Comparison of ENCODE assay signal across 17 cellular contexts in genomic region chr2:69718338-69718965, GRCh38. TPM values are rescaled to one million over a fixed set of nuclear protein-coding genes. Genes with fewer than 3 reads are reported as not detected.
DNase-seq lines count a peak whose midpoint lies in the region; ATAC-seq and TF ChIP-seq lines count a peak whose summit lies in the region.
"Had no signal": no experiment of that assay in that cellular context is flagged by ENCODE, and none has a peak within 500 bp of the region (broad histone marks: within the 10 kb centered on the region; RNA-seq: fewer than 3 reads in every experiment).

No MANE protein-coding gene starts in this region.

- DNase-seq in GM23338 (ENCODE audit: low spot score) (no peak), IMR-90 (no peak), mesenchymal stem cell (no peak), NCI-H1105 treated with DMSO at 0.1 percent for 48 hours (lab: John Stamatoyannopoulos, UW) (no peak), COLO668 (lab: John Stamatoyannopoulos, UW; ENCODE audit: unreplicated experiment) (no peak)
- DNase-seq in activated CD4-positive, alpha-beta T cell treated with anti-CD3 and anti-CD28 coated beads for 1 hour = no peak
- DNase-seq: ACHN; CD4-positive, alpha-beta memory T cell; GF-D8; Karpas-422; NCI-H187 treated with DMSO at 0.1 percent for 48 hours; NCI-H2171; NCI-H774; SIG-M5 had no signal

- H2BK15ac ChIP-seq in IMR-90 (ENCODE audit: low read depth, low read length) = no peak overlapping the region
- H2BK15ac ChIP-seq in mesenchymal stem cell (ENCODE audit: low read depth, poor library complexity, severe bottlenecking) = no peak overlapping the region

- no peak overlapping the region for H2AFZ ChIP-seq in GM23338
- no peak overlapping the region for H2AFZ ChIP-seq in IMR-90 (replicated peaks; ENCODE audit: low read length, poor library complexity)
- no peak overlapping the region for H2AFZ ChIP-seq in mesenchymal stem cell (ENCODE audit: low read depth, low read length)

- H3K27ac Mint-ChIP-seq in GM23338 = peak overlapping the region; percentile 35; the same call in 1 of the 2 replicates
- H3K27ac Mint-ChIP-seq: CD4-positive, alpha-beta memory T cell had no signal

- no peak overlapping the region for H2BK20ac ChIP-seq in IMR-90 (ENCODE audit: low read depth, low read length)

- intact Hi-C loops in IMR-90 (cut with micrococcal nuclease) = no loop called here

- H4K20me1 ChIP-seq in GM23338 (replicated peaks; ENCODE audit: insufficient read depth) (no peaks in the 10 kb centered on the region), IMR-90 (ENCODE audit: insufficient read depth, low read length) (no peaks in the 10 kb centered on the region)

- TF ChIP-seq POLR2A in IMR-90 (IDR thresholded peaks at IDR 0.05; ENCODE audit: low read depth, low read length) = no peak

- H3K4ac ChIP-seq in IMR-90 (ENCODE audit: low read depth, low read length) = no peak overlapping the region
- no peak overlapping the region for H3K4ac ChIP-seq in mesenchymal stem cell (ENCODE audit: low read depth in 1 of 2, low read length in 2 of 2)

- TF ChIP-seq CTCF in GM23338 (conservative IDR thresholded peaks at IDR 0.05; ENCODE audit: low read depth in 2 of 2) (no peak), IMR-90 (conservative IDR thresholded peaks at IDR 0.05; ENCODE audit: low read depth, low read length) (no peak)

- H3K36me3 Mint-ChIP-seq in GM23338 (ENCODE audit: low read depth) = no peaks in the 10 kb centered on the region
- H3K36me3 Mint-ChIP-seq: CD4-positive, alpha-beta memory T cell had no signal

- peaks cover 6% of the 10 kb centered on the region; the same call in 1 of the 2 replicates for H3F3A ChIP-seq in GM23338 (replicated peaks; ENCODE audit: low read depth)

- H2AK9ac ChIP-seq in IMR-90 (replicated peaks; ENCODE audit: low read depth, low read length, poor library complexity) = no peak overlapping the region

- peak overlapping the region; percentile 11; the same call in 1 of the 3 replicates for H3K4me3 Mint-ChIP-seq in GM23338
- H3K4me3 Mint-ChIP-seq: CD4-positive, alpha-beta memory T cell had no signal

- H3K36me3 ChIP-seq in GM23338 (ENCODE audit: insufficient read depth) (no peaks in the 10 kb centered on the region), IMR-90 (ENCODE audit: control insufficient read depth, insufficient read depth, low read length) (no peaks in the 10 kb centered on the region), ectodermal cell (ENCODE audit: control insufficient read depth, insufficient read depth, low read length) (no peaks in the 10 kb centered on the region), mesenchymal stem cell (ENCODE audit: control insufficient read depth in 1 of 2, insufficient read depth in 2 of 2, low read depth in 1 of 2, low read length in 2 of 2) (no peaks in the 10 kb centered on the region)
- H3K36me3 ChIP-seq: HAP-1 had no signal

- ATAC-seq in GM23338 (peak; percentile 8), IMR-90 (ENCODE audit: low read depth) (no peak), HG02798 (IDR thresholded peaks at IDR 0.05; ENCODE audit: poor library complexity, unreplicated experiment) (no peak)

- POLR2A ChIA-PET in IMR-90 (lab: Charles Lee; ENCODE audit: unreplicated experiment) = no interaction called here

- H3K9ac ChIP-seq in IMR-90 (ENCODE audit: low read depth, low read length) (no peak overlapping the region), mesenchymal stem cell (ENCODE audit: low read length) (no peak overlapping the region)

- no peak overlapping the region for H3K18ac ChIP-seq in IMR-90 (ENCODE audit: low read depth, low read length)
- H3K18ac ChIP-seq in mesenchymal stem cell (ENCODE audit: low read depth in 1 of 2, low read length in 2 of 2) = no peak overlapping the region

- no peaks in the 10 kb centered on the region for H3K9me3 ChIP-seq in IMR-90 (ENCODE audit: control insufficient read depth, insufficient read depth, low read length)
- H3K9me3 ChIP-seq in ectodermal cell (ENCODE audit: control insufficient read depth, low read length) = no peaks in the 10 kb centered on the region
- H3K9me3 ChIP-seq in mesenchymal stem cell (ENCODE audit: control insufficient read depth, low read length) = no peaks in the 10 kb centered on the region
- H3K9me3 ChIP-seq: HAP-1 had no signal

- H4K8ac ChIP-seq in IMR-90 (ENCODE audit: low read depth in 2 of 2, low read length in 2 of 2) = no peak overlapping the region
- H4K8ac ChIP-seq in mesenchymal stem cell (ENCODE audit: low read length) = no peak overlapping the region

- H3K4me2 ChIP-seq in GM23338 = peak overlapping the region; percentile 60
- no peak overlapping the region for H3K4me2 ChIP-seq in IMR-90 (ENCODE audit: low read depth, low read length)
- no peak overlapping the region for H3K4me2 ChIP-seq in mesenchymal stem cell (ENCODE audit: low read length, poor library complexity, severe bottlenecking)

- H3K27me3 ChIP-seq in GM23338 (ENCODE audit: insufficient read depth) = no peaks in the 10 kb centered on the region
- H3K27me3 ChIP-seq in IMR-90 (ENCODE audit: control insufficient read depth, insufficient read depth, low read length) = no peaks in the 10 kb centered on the region
- H3K27me3 ChIP-seq in ectodermal cell (ENCODE audit: control insufficient read depth, insufficient read depth, low read length, poor library complexity, severe bottlenecking) = no peaks in the 10 kb centered on the region
- H3K27me3 ChIP-seq in mesenchymal stem cell (ENCODE audit: control insufficient read depth in 1 of 2, insufficient read depth in 1 of 2, low read length in 2 of 2) = no peaks in the 10 kb centered on the region

- BruUV-seq in IMR-90 (replicated peaks; lab: Mats Ljungman, UMichigan) = no TSS peak

- H3K27ac ChIP-seq in GM23338 (ENCODE audit: low read depth) = peak overlapping the region; percentile 10; the same call in 1 of the 2 replicates
- no peak overlapping the region for H3K27ac ChIP-seq in IMR-90 (ENCODE audit: insufficient read depth, low read length)
- peak overlapping the region; percentile 30 for H3K27ac ChIP-seq in ectodermal cell (ENCODE audit: insufficient read depth, low read depth, low read length, poor library complexity, severe bottlenecking)
- peak overlapping the region; percentile 34 for H3K27ac ChIP-seq in mesenchymal stem cell (ENCODE audit: low read length, poor library complexity, severe bottlenecking)

- in situ Hi-C loops in IMR-90 (cut with MboI; ENCODE audit: low sequenced_read_pairs) = no loop called here

- H3K79me2 ChIP-seq in GM23338 (replicated peaks; ENCODE audit: insufficient read depth) = no peaks in the 10 kb centered on the region

- no peak overlapping the region for H3K23ac ChIP-seq in IMR-90 (ENCODE audit: low read depth, low read length)
- H3K23ac ChIP-seq in mesenchymal stem cell (ENCODE audit: low read length in 2 of 2) = no peak overlapping the region

- no peak overlapping the region for H2BK12ac ChIP-seq in mesenchymal stem cell (ENCODE audit: low read length in 2 of 2)

- no peak overlapping the region for H3K56ac ChIP-seq in IMR-90 (ENCODE audit: extremely low read depth, insufficient read depth, low read length)

- H3K4me1 ChIP-seq in GM23338 (ENCODE audit: insufficient read depth) = peaks cover 34% of the 10 kb centered on the region
- H3K4me1 ChIP-seq in IMR-90 (ENCODE audit: control insufficient read depth, insufficient read depth, low read length) = 0 out of 2 replicates have a peak, but pooled peaks cover 3% of the 10 kb centered on the region
- peaks cover 26% of the 10 kb centered on the region for H3K4me1 ChIP-seq in ectodermal cell (ENCODE audit: control insufficient read depth, insufficient read depth, low read length)
- H3K4me1 ChIP-seq in mesenchymal stem cell (ENCODE audit: control insufficient read depth, insufficient read depth, low read depth, low read length) = peaks cover 19% of the 10 kb centered on the region
- H3K4me1 ChIP-seq: HAP-1 had no signal

- H2BK120ac ChIP-seq in IMR-90 (ENCODE audit: low read depth, low read length) (no peak overlapping the region), mesenchymal stem cell (ENCODE audit: low read depth, low read length) (no peak overlapping the region)

- dilution Hi-C loops in IMR-90 (cut with HindIII; ENCODE audit: low sequenced_read_pairs, unreplicated experiment) = no loop called here

- H3K4me3 ChIP-seq in GM23338 (no peak overlapping the region), IMR-90 (ENCODE audit: insufficient read depth, low read depth, low read length) (no peak overlapping the region), ectodermal cell (ENCODE audit: insufficient read depth, low read depth, low read length) (no peak overlapping the region), mesenchymal stem cell (ENCODE audit: insufficient read depth in 1 of 2, low read depth in 1 of 2, low read length in 2 of 2) (no peak overlapping the region)
- H3K4me3 ChIP-seq: HAP-1 had no signal

- peaks cover 41% of the 10 kb centered on the region for H3K4me1 Mint-ChIP-seq in GM23338

- TF ChIP-seq RAD21 in IMR-90 (IDR thresholded peaks at IDR 0.05; ENCODE audit: low read length) = no peak

- CTCF ChIA-PET in IMR-90 (lab: Yijun Ruan, JAX) = interaction anchor here (0.6 to 0.8 kb wide), 4 partner anchors 159 to 281 kb away, joined by 3 to 4 read pairs (median 3); partner anchors contain the start of gene NFU1

- H4K91ac ChIP-seq in IMR-90 (ENCODE audit: insufficient read depth, low read depth, low read length) (no peak overlapping the region), mesenchymal stem cell (ENCODE audit: low read length) (no peak overlapping the region)

- no peaks in the 10 kb centered on the region; the same call in 2 of the 3 replicates for H3K9me3 Mint-ChIP-seq in GM23338
- H3K9me3 Mint-ChIP-seq: CD4-positive, alpha-beta memory T cell had no signal

- WGBS in IMR-90 (ENCODE audit: extremely low coverage in 2 of 2, insufficient read length in 1 of 2), 2 experiments = 77% methylated on average over 4 of the region's 5 CpGs; no CpG with 5 or more reads in 1 of the 2 experiments
- 69 to 70% methylated on average over 5 of the region's 5 CpGs for WGBS in ectodermal cell, 2 experiments
- WGBS in mesenchymal stem cell = 70% methylated on average over 5 of the region's 5 CpGs

- H2AK5ac ChIP-seq in IMR-90 (ENCODE audit: low read depth, low read length) = no peak overlapping the region
- no peak overlapping the region for H2AK5ac ChIP-seq in mesenchymal stem cell (ENCODE audit: low read length, severe bottlenecking)

- no peaks in the 10 kb centered on the region for H3K9me2 ChIP-seq in GM23338 (ENCODE audit: insufficient read depth)

- H3K14ac ChIP-seq in IMR-90 (replicated peaks; ENCODE audit: low read depth, low read length) (peak overlapping the region; percentile 9; the same call in 1 of the 2 replicates), mesenchymal stem cell (ENCODE audit: low read length in 2 of 2) (no peak overlapping the region)

- 0 out of 4 replicates have a peak, but pooled peaks cover 0 to 5% of the 10 kb centered on the region in 2 experiments for H3K79me1 ChIP-seq in IMR-90 (ENCODE audit: low read depth in 1 of 2, low read length in 2 of 2)
- no peaks in the 10 kb centered on the region for H3K79me1 ChIP-seq in mesenchymal stem cell (replicated peaks; ENCODE audit: low read length, poor library complexity, severe bottlenecking)

- peaks cover 12% of the 10 kb centered on the region for H3K9me1 ChIP-seq in IMR-90 (ENCODE audit: insufficient read depth, low read length)

- no peak overlapping the region for H4K5ac ChIP-seq in IMR-90 (ENCODE audit: low read depth, low read length)

- H2BK5ac ChIP-seq in IMR-90 (ENCODE audit: low read depth, low read length, poor library complexity, severe bottlenecking) (no peak overlapping the region), mesenchymal stem cell (ENCODE audit: low read depth, low read length, poor library complexity, severe bottlenecking) (no peak overlapping the region)

- peaks cover 2% of the 10 kb centered on the region for H3K27me3 Mint-ChIP-seq in GM23338 (ENCODE audit: insufficient read depth, low read depth, poor library complexity)
- H3K27me3 Mint-ChIP-seq: CD4-positive, alpha-beta memory T cell had no signal

RNA-seq across cellular contexts. Expression of gene ANXA4, which starts 23.5 kb away (rescaled TPM):
- total RNA-seq in GM23338 (2014; rRNA removed; shearing (Covaris generic)) = 5.8 and 6.7 TPM in 2 replicates
- polyA plus RNA-seq in GM23338 (2016; fragmentation: Nextera tagmentation; extraction: Ambion mirVana) = 11.5 and 12.3 TPM in 2 replicates
- 22.2 and 25.8 TPM in 2 replicates for total RNA-seq in IMR-90 (2012; rRNA removed)
- polyA plus RNA-seq in IMR-90 (2012; rRNA removed) = 72.0 and 113 TPM in 2 replicates
- polyA plus RNA-seq in IMR-90 (2012; cell fraction: cytosol; rRNA removed) = 21.8 and 32.1 TPM in 2 replicates
- polyA plus RNA-seq in IMR-90 (2012; cell fraction: nucleus; rRNA removed; ENCODE audit: low replicate concordance) = 18.7 and 28.6 TPM in 2 replicates
- 7.0 TPM for polyA plus RNA-seq in ectodermal cell (2013, experiment 1 of 4)
- 7.0 TPM for polyA plus RNA-seq in ectodermal cell (2013, experiment 2 of 4)
- polyA plus RNA-seq in ectodermal cell (2013, experiment 3 of 4) = 7.9 TPM
- polyA plus RNA-seq in ectodermal cell (2013, experiment 4 of 4) = 8.0 TPM
- 99.3 TPM for polyA plus RNA-seq in mesenchymal stem cell (2013, experiment 1 of 2)
- 95.9 TPM for polyA plus RNA-seq in mesenchymal stem cell (2013, experiment 2 of 2)
